ENCODE assay signal across 12 cellular contexts in the genomic region with DNA sequence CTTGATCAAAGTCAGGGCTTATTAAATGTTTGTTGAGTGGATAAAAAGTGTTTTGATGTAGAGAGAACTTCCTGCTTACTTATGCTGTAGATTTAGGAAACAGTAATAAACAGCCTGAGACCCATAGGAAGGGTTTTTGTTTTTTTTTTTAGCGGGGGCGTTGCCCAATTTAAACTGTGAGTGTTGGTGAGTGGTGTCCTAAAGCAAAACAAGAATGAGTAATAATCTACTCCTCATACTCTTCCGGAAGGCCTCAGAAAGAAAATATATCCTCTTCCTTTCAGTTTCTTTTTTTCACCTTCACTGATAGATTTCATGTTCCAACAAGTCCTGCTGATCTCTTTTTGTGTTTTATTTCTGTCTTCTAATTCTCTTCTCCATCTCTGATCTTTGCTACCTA.
A peak's percentile ranks its signal among the peaks of the same experiment; 100 is the strongest.
DNase-seq lines count a peak whose midpoint lies in the region; ATAC-seq, FAIRE-seq and TF ChIP-seq lines count a peak whose summit lies in the region.
"Had no signal": no experiment of that assay in that cellular context is flagged by ENCODE, and none has a peak within 500 bp of the region (broad histone marks: within the 10 kb centered on the region; RNA-seq: fewer than 3 reads in every experiment).

No MANE protein-coding gene starts in this region.

- H3K9me3 Mint-ChIP-seq in activated CD4-positive, alpha-beta T cell treated with anti-CD3 and anti-CD28 coated beads for 36 hours (ENCODE audit: low read depth): no peaks in the 10 kb centered on the region
- no peaks in the 10 kb centered on the region for H3K9me3 Mint-ChIP-seq in activated naive CD8-positive, alpha-beta T cell treated with anti-CD3 and anti-CD28 coated beads, Interleukin-2, amount 50 U/mL, for 24 hours

- no peak for DNase-seq in activated CD4-positive, alpha-beta T cell treated with anti-CD3 and anti-CD28 coated beads for 36 hours
- DNase-seq in activated CD4-positive, alpha-beta T cell treated with anti-CD3 and anti-CD28 coated beads for 48 hours: no peak
- DNase-seq in HCEC 1CT (peak; percentile 15), pancreas (no peak), RKO (ENCODE audit: low spot score) (no peak), Kasumi-1 (lab: John Stamatoyannopoulos, UW) (no peak)
- no peak for DNase-seq in activated naive CD8-positive, alpha-beta T cell treated with anti-CD3 and anti-CD28 coated beads, Interleukin-2, amount 50 U/mL, for 24 hours
- DNase-seq in NK-92 treated with Interleukin-12 subunit alpha and Interleukin-12 subunit beta, amount 100 ng/mL, for 24 hours (lab: John Stamatoyannopoulos, UW): no peak
- DNase-seq: ACHN, GF-D8, NCI-H82, thyroid gland had no signal

- no peaks in the 10 kb centered on the region for H3K4me1 ChIP-seq in pancreas
- H3K4me1 ChIP-seq: thyroid gland had no signal

- no peaks in the 10 kb centered on the region for H3K27me3 Mint-ChIP-seq in activated CD4-positive, alpha-beta T cell treated with anti-CD3 and anti-CD28 coated beads for 36 hours
- no peaks in the 10 kb centered on the region for H3K27me3 Mint-ChIP-seq in activated naive CD8-positive, alpha-beta T cell treated with anti-CD3 and anti-CD28 coated beads, Interleukin-2, amount 50 U/mL, for 24 hours

- peak; percentile 66 for FAIRE-seq in pancreas (lab: Jason Lieb, UNC)

- H3K27ac Mint-ChIP-seq in activated CD4-positive, alpha-beta T cell treated with anti-CD3 and anti-CD28 coated beads for 36 hours: peak overlapping the region; percentile 76
- no peak overlapping the region for H3K27ac Mint-ChIP-seq in activated naive CD8-positive, alpha-beta T cell treated with anti-CD3 and anti-CD28 coated beads, Interleukin-2, amount 50 U/mL, for 24 hours

- H3K4me1 Mint-ChIP-seq in activated CD4-positive, alpha-beta T cell treated with anti-CD3 and anti-CD28 coated beads for 36 hours: peaks cover 6% of the 10 kb centered on the region
- peaks cover 3% of the 10 kb centered on the region for H3K4me1 Mint-ChIP-seq in activated naive CD8-positive, alpha-beta T cell treated with anti-CD3 and anti-CD28 coated beads, Interleukin-2, amount 50 U/mL, for 24 hours

- 76% methylated on average over 3 of the region's 3 CpGs for WGBS in pancreas, 2 donors

- H3K36me3 ChIP-seq in pancreas: no peaks in the 10 kb centered on the region
- H3K36me3 ChIP-seq: thyroid gland had no signal

- intact Hi-C loops in activated CD4-positive, alpha-beta T cell treated with anti-CD3 and anti-CD28 coated beads for 36 hours (cut with DNase I, micrococcal nuclease): loop anchor here in 1 of 2 experiments (2.0 kb wide), 1 partner anchor 22 kb away; no protein-coding TSS in a partner anchor
- intact Hi-C loops in pancreas (cut with DNase I): no loop called here

- no peak overlapping the region for H3K4me3 Mint-ChIP-seq in activated CD4-positive, alpha-beta T cell treated with anti-CD3 and anti-CD28 coated beads for 36 hours
- peak overlapping the region; percentile 35 for H3K4me3 Mint-ChIP-seq in activated naive CD8-positive, alpha-beta T cell treated with anti-CD3 and anti-CD28 coated beads, Interleukin-2, amount 50 U/mL, for 24 hours

- POLR2A ChIA-PET in activated CD4-positive, alpha-beta T cell treated with anti-CD3 and anti-CD28 coated beads for 36 hours (lab: Charles Lee): no interaction called here

- peak; percentile 44 for ATAC-seq in activated CD4-positive, alpha-beta T cell treated with anti-CD3 and anti-CD28 coated beads for 36 hours
- no peak for ATAC-seq in activated naive CD8-positive, alpha-beta T cell treated with anti-CD3 and anti-CD28 coated beads, Interleukin-2, amount 50 U/mL, for 24 hours
- no peak for ATAC-seq in pancreas

- H3K36me3 Mint-ChIP-seq in activated CD4-positive, alpha-beta T cell treated with anti-CD3 and anti-CD28 coated beads for 36 hours (ENCODE audit: low read depth): no peaks in the 10 kb centered on the region
- no peaks in the 10 kb centered on the region for H3K36me3 Mint-ChIP-seq in activated naive CD8-positive, alpha-beta T cell treated with anti-CD3 and anti-CD28 coated beads, Interleukin-2, amount 50 U/mL, for 24 hours (ENCODE audit: low read depth)

- no peak overlapping the region for H3K4me3 ChIP-seq in pancreas
- H3K4me3 ChIP-seq: thyroid gland had no signal

- H3K27ac ChIP-seq in pancreas: no peak overlapping the region
- H3K27ac ChIP-seq: thyroid gland had no signal

- H3K9me3 ChIP-seq in pancreas: no peaks in the 10 kb centered on the region
- H3K9me3 ChIP-seq: thyroid gland had no signal

- no peaks in the 10 kb centered on the region for H3K27me3 ChIP-seq in pancreas
- H3K27me3 ChIP-seq: thyroid gland had no signal

- CTCF ChIA-PET in activated CD4-positive, alpha-beta T cell treated with anti-CD3 and anti-CD28 coated beads for 36 hours (lab: Charles Lee): no interaction called here

- no peak for TF ChIP-seq CTCF in pancreas (IDR thresholded peaks at IDR 0.05)
